Comparison of ENCODE assay signal across 8 cellular contexts in genomic region chr6:99905209-99906106, GRCh38.
DNase-seq lines count a peak whose midpoint lies in the region; ATAC-seq, FAIRE-seq and TF ChIP-seq lines count a peak whose summit lies in the region.

No MANE protein-coding gene starts in this region.

- H3K27ac Mint-ChIP-seq in activated naive CD4-positive, alpha-beta T cell treated with anti-CD3 and anti-CD28 coated beads for 36 hours: no peak overlapping the region

- H3K4me1 Mint-ChIP-seq in activated naive CD4-positive, alpha-beta T cell treated with anti-CD3 and anti-CD28 coated beads for 36 hours (ENCODE audit: low read depth): no peaks in the 10 kb centered on the region

- no peak overlapping the region for H3K4me3 ChIP-seq in K562

- H3K9me1 ChIP-seq in K562 (ENCODE audit: control insufficient read depth, insufficient read depth, low read length): no peaks in the 10 kb centered on the region

- no peaks in the 10 kb centered on the region for H3K9me3 Mint-ChIP-seq in activated naive CD4-positive, alpha-beta T cell treated with anti-CD3 and anti-CD28 coated beads for 36 hours

- peak; percentile 65 to 95 (median 84) for TF ChIP-seq CTCF in K562 (IDR thresholded peaks at IDR 0.05 in 2 of 3, conservative IDR thresholded peaks at IDR 0.05 in 1 of 3; ENCODE audit: insufficient read depth in 2 of 3, low read depth in 1 of 3, low read length in 3 of 3)

- POLR2A ChIA-PET in K562 (lab: Yijun Ruan, JAX): interaction anchor here (0.8 kb wide), 1 partner anchor 84 kb away, joined by 4 read pairs; no protein-coding TSS in a partner anchor

- CTCF ChIA-PET in K562 (lab: Yijun Ruan, JAX; ENCODE audit: low intra/inter-chr PET ratio): no interaction called here
- CTCF ChIA-PET in activated naive CD4-positive, alpha-beta T cell treated with anti-CD3 and anti-CD28 coated beads for 36 hours (lab: Charles Lee): interaction anchor here (1.1 to 3.1 kb wide), 3 partner anchors 12 to 46 kb away, joined by 3 to 15 read pairs (median 4); no protein-coding TSS in a partner anchor

- H3K27me3 ChIP-seq in K562 (ENCODE audit: control insufficient read depth in 2 of 2, insufficient read depth in 2 of 2, low read length in 2 of 2): no peaks in the 10 kb centered on the region

- intact Hi-C loops in K562 (cut with micrococcal nuclease): loop anchor here (1.0 to 2.0 kb wide), 2 partner anchors 37 to 194 kb away; no protein-coding TSS in a partner anchor
- intact Hi-C loops in activated naive CD4-positive, alpha-beta T cell treated with anti-CD3 and anti-CD28 coated beads for 36 hours (cut with micrococcal nuclease): loop anchor here (1.0 kb wide), 1 partner anchor 37 kb away; no protein-coding TSS in a partner anchor

- H3K27ac ChIP-seq in K562 (ENCODE audit: extremely low read depth, low read depth, low read length): no peak overlapping the region

- H4K20me1 ChIP-seq in K562 (replicated peaks; ENCODE audit: control insufficient read depth, insufficient read depth, low read length): no peaks in the 10 kb centered on the region

- BruUV-seq in K562 (replicated peaks; lab: Mats Ljungman, UMichigan): no TSS peak

- no peaks in the 10 kb centered on the region for H3K79me2 ChIP-seq in K562 (ENCODE audit: control insufficient read depth, insufficient read depth, low read length)

- no peak for TF ChIP-seq EP300 in K562 (IDR thresholded peaks at IDR 0.05; ENCODE audit: low read length)

- no peaks in the 10 kb centered on the region for H3K4me1 ChIP-seq in K562 (replicated peaks in 1 of 2; ENCODE audit: control insufficient read depth in 2 of 2, insufficient read depth in 2 of 2, low read length in 2 of 2)

- in situ Hi-C loops in K562 (cut with MboI): no loop called here

- no peaks in the 10 kb centered on the region for H3K36me3 ChIP-seq in K562 (ENCODE audit: control insufficient read depth, insufficient read depth, low read length)

- H3K36me3 Mint-ChIP-seq in activated naive CD4-positive, alpha-beta T cell treated with anti-CD3 and anti-CD28 coated beads for 36 hours (ENCODE audit: low read depth): no peaks in the 10 kb centered on the region

- ATAC-seq in GM19463 (IDR thresholded peaks at IDR 0.05; ENCODE audit: unreplicated experiment): peak; percentile 87
- peak; percentile 91 for ATAC-seq in HG03439 (IDR thresholded peaks at IDR 0.05; ENCODE audit: unreplicated experiment)
- ATAC-seq in K562: peak; percentile 83
- ATAC-seq in left lobe of liver: peak; percentile 87

- DNase-seq in DMS53 (lab: John Stamatoyannopoulos, UW): peak; percentile 76
- peak; percentile 15 for DNase-seq in NCI-H446 treated with DMSO at 0.1 percent for 48 hours (lab: John Stamatoyannopoulos, UW)
- DNase-seq in K562 (ENCODE audit: extremely low read depth in 1 of 4, low spot score in 3 of 4): peak; percentile 31 to 41 (median 32)
- DNase-seq in left lobe of liver (ENCODE audit: low spot score): no peak
- DNase-seq in stimulated activated CD4-positive, alpha-beta T cell treated with anti-CD3 and anti-CD28 coated beads, Interleukin-15, amount 100 ng/mL, for 24 hours: no peak
- no peak for DNase-seq in activated naive CD4-positive, alpha-beta T cell treated with anti-CD3 and anti-CD28 coated beads for 36 hours

- TF ChIP-seq POLR2A in K562 (conservative IDR thresholded peaks at IDR 0.05): no peak

- FAIRE-seq in K562 (lab: Jason Lieb, UNC): peak; percentile 65

- peaks cover 8% of the 10 kb centered on the region for H3K27me3 Mint-ChIP-seq in activated naive CD4-positive, alpha-beta T cell treated with anti-CD3 and anti-CD28 coated beads for 36 hours (ENCODE audit: low read depth)

- peak in 1 of 2 experiments; percentile 46; a peak in 2 of 4 replicates for TF ChIP-seq RAD21 in K562 (CRISPR knock-in tag; conservative IDR thresholded peaks at IDR 0.05 in 1 of 2, IDR thresholded peaks at IDR 0.05 in 1 of 2)

- H3K4me3 Mint-ChIP-seq in activated naive CD4-positive, alpha-beta T cell treated with anti-CD3 and anti-CD28 coated beads for 36 hours: no peak overlapping the region

- no peak overlapping the region for H2AFZ ChIP-seq in K562 (ENCODE audit: low read depth, low read length)

- H3K4me2 ChIP-seq in K562 (ENCODE audit: insufficient read depth, low read length): no peak overlapping the region

- 0% methylated on average over 4 of the region's 4 CpGs for WGBS in K562 (ENCODE audit: insufficient coverage, low coverage, missing lambda C conversion rate)

- no peak overlapping the region for H3K9ac ChIP-seq in K562 (ENCODE audit: insufficient read depth in 1 of 2, low read depth in 2 of 2, low read length in 2 of 2)

- no peaks in the 10 kb centered on the region for H3K9me3 ChIP-seq in K562 (replicated peaks; ENCODE audit: control insufficient read depth, insufficient read depth, low read depth, low read length)

TF ChIP-seq in K562, 482 proteins besides CTCF, POLR2A, EP300 and RAD21:
- no peak for TF ChIP-seq ASH1L (IDR thresholded peaks at IDR 0.05; ENCODE audit: borderline replicate concordance, low read depth, partially characterized antibody)
- TF ChIP-seq DEAF1 (CRISPR knock-in tag; IDR thresholded peaks at IDR 0.05): peak; percentile 36; the same call in 1 of the 2 replicates

Comparison
In these comparisons a context has a peak if more than half of its experiments do, and no peak if none do; other contexts are left out.
1. DNase-seq: peak in DMS53 (single experiment), NCI-H446 treated with DMSO at 0.1 percent for 48 hours (single experiment) and K562 (4 of 4); none in left lobe of liver (single experiment), stimulated activated CD4-positive, alpha-beta T cell treated with anti-CD3 and anti-CD28 coated beads, Interleukin-15, amount 100 ng/mL, for 24 hours (single experiment) and activated naive CD4-positive, alpha-beta T cell treated with anti-CD3 and anti-CD28 coated beads for 36 hours (single experiment).
2. Peak in every context shown above with its lines, with median percentiles within 50 percentile points of each other: ATAC-seq.